9 cellular contexts compared by ENCODE assay signal in the genomic region with DNA sequence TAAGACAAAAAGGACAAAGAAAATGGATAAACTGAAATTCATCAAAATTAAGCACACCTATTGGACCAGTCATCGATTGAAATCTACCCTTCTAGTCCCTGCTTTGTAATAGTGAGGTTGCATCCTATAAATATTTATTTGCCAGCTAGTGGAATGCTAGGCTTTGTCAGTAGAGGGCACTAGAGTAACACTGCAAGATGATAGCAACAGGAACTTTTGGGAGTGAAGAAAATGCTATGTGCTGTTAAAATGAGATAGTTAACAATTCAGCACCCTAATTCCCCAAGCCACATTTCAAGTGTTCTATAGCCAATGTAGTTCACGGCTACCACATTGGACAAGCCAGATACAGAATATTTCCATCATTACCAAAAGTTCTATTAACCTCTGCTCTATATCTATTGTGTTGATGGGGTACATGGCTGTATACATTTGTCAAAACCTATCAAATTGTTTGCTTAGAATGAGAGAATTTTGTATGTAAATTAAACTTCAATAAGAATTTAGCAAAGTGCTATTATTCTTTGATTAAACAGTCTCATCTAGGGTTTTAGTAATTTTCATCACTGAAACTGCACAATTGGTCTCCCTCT.
A peak's percentile ranks its signal among the peaks of the same experiment; 100 is the strongest.
DNase-seq lines count a peak whose midpoint lies in the region; TF ChIP-seq lines count a peak whose summit lies in the region.
"Had no signal": no experiment of that assay in that cellular context is flagged by ENCODE, and none has a peak within 500 bp of the region (broad histone marks: within the 10 kb centered on the region; RNA-seq: fewer than 3 reads in every experiment).

No MANE protein-coding gene starts in this region.

- no peaks in the 10 kb centered on the region for H3K4me1 Mint-ChIP-seq in osteocyte (ENCODE audit: unreplicated experiment)

- H3K36me3 ChIP-seq in fibroblast of lung (ENCODE audit: control insufficient read depth, insufficient read depth, low read length) = no peaks in the 10 kb centered on the region

- no peak overlapping the region for H2AFZ ChIP-seq in fibroblast of lung (ENCODE audit: low read length)

- no peak overlapping the region for H3K9ac ChIP-seq in fibroblast of lung (ENCODE audit: insufficient read depth, low read length)

- H3K27me3 ChIP-seq in fibroblast of lung (ENCODE audit: control insufficient read depth, insufficient read depth, low read length) = no peaks in the 10 kb centered on the region

- no peak overlapping the region for H3K27ac ChIP-seq in fibroblast of lung (ENCODE audit: insufficient read depth, low read length)

- H3K79me2 ChIP-seq in fibroblast of lung (ENCODE audit: control insufficient read depth, insufficient read depth, low read length) = no peaks in the 10 kb centered on the region

- no peaks in the 10 kb centered on the region for H4K20me1 ChIP-seq in fibroblast of lung (ENCODE audit: control insufficient read depth, extremely low read depth, insufficient read depth, low read length)

- peak; percentile 98 for TF ChIP-seq CTCF in fibroblast of lung (conservative IDR thresholded peaks at IDR 0.05 in 1 of 2, IDR thresholded peaks at IDR 0.05 in 1 of 2; ENCODE audit: low read depth in 1 of 2, low read length in 2 of 2)
- peak; percentile 90 for TF ChIP-seq CTCF in osteocyte (IDR thresholded peaks at IDR 0.05)

- no peak overlapping the region for H3K4me3 Mint-ChIP-seq in osteocyte (ENCODE audit: unreplicated experiment)
- H3K4me3 Mint-ChIP-seq: T-helper 1 cell treated with Interleukin-12 subunit alpha and Interleukin-12 subunit beta and Interleukin-4 antibody, amounts not matched to agents 30 μg/mL and 1 μg/mL, for 36 hours had no signal

- H3K36me3 Mint-ChIP-seq in osteocyte (ENCODE audit: unreplicated experiment) = no peaks in the 10 kb centered on the region

- no peak overlapping the region for H3K27ac Mint-ChIP-seq in osteocyte (ENCODE audit: unreplicated experiment)
- H3K27ac Mint-ChIP-seq: T-helper 1 cell treated with Interleukin-12 subunit alpha and Interleukin-12 subunit beta and Interleukin-4 antibody, amounts not matched to agents 30 μg/mL and 1 μg/mL, for 36 hours had no signal

- peak; percentile 58 for DNase-seq in AG08396 (ENCODE audit: low spot score)
- DNase-seq in GM04503 (ENCODE audit: low read depth) = peak; percentile 11
- peak; percentile 67 for DNase-seq in H4 (ENCODE audit: low spot score)
- peak; percentile 73 to 85 for DNase-seq in Kasumi-1 (lab: John Stamatoyannopoulos, UW)
- peak; percentile 63 for DNase-seq in SKM-1 (lab: John Stamatoyannopoulos, UW; ENCODE audit: unreplicated experiment)
- peak; percentile 52 to 82 for DNase-seq in fibroblast of lung (ENCODE audit: low read depth in 2 of 2)
- DNase-seq in osteocyte (ENCODE audit: extremely low spot score, unreplicated experiment) = no peak
- no peak for DNase-seq in HK-2 (ENCODE audit: unreplicated experiment)

- no peaks in the 10 kb centered on the region for H3K9me3 ChIP-seq in fibroblast of lung (ENCODE audit: control insufficient read depth, insufficient read depth, low read depth, low read length)

- no peak overlapping the region for H3K4me2 ChIP-seq in fibroblast of lung (ENCODE audit: extremely low read depth, insufficient read depth, low read length)

- H3K9me3 Mint-ChIP-seq in osteocyte (ENCODE audit: unreplicated experiment) = no peaks in the 10 kb centered on the region
- H3K9me3 Mint-ChIP-seq: T-helper 1 cell treated with Interleukin-12 subunit alpha and Interleukin-12 subunit beta and Interleukin-4 antibody, amounts not matched to agents 30 μg/mL and 1 μg/mL, for 36 hours had no signal

- H3K27me3 Mint-ChIP-seq in osteocyte (ENCODE audit: unreplicated experiment) = peaks cover 12% of the 10 kb centered on the region

- no peaks in the 10 kb centered on the region for H3K4me1 ChIP-seq in fibroblast of lung (ENCODE audit: control insufficient read depth, extremely low read depth, insufficient read depth, low read length)

- no peak overlapping the region for H3K4me3 ChIP-seq in fibroblast of lung (replicated peaks in 1 of 4; ENCODE audit: control extremely low read depth in 1 of 4, insufficient read depth in 1 of 4, low read depth in 3 of 4, low read length in 4 of 4)

Comparison
In these comparisons a context has a peak if more than half of its experiments do, and no peak if none do; other contexts are left out.
1. DNase-seq: peak in AG08396 (single experiment), GM04503 (single experiment), H4 (single experiment), Kasumi-1 (2 of 2), SKM-1 (single experiment) and fibroblast of lung (2 of 2); none in osteocyte (single experiment) and HK-2 (single experiment).